In the genomic region with DNA sequence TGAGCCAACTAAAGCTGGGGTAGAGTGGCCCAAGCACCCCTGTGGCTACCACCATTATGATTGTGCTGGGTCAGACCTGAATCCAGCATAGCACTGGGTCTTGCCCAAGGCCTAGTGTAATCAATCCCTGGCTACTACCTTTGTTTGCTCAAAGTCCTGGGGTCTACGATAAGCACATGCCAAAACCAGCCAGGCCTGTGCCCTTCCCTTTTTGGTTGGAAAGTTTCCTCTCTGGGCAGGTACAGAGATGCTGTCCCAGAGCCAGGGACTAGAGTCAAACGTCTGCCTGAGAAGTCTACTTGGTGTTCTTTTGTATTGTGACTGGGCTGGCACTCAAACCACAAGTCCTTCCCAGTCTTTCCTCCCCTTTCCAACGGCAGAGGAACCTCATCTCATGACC, we compare ENCODE assay signal across 33 cellular contexts.
"Had no signal": no experiment of that assay in that cellular context is flagged by ENCODE, and none has a peak within 500 bp of the region (broad histone marks: within the 10 kb centered on the region; RNA-seq: fewer than 3 reads in every experiment).

No MANE protein-coding gene starts in this region.

- H3K4me1 ChIP-seq: adrenal gland, ascending aorta, body of pancreas, breast epithelium had no signal

- ATAC-seq: activated naive CD4-positive, alpha-beta T cell treated with anti-CD3 and anti-CD28 coated beads, Interleukin-2, amount 50 U/mL, for 72 hours; activated naive CD8-positive, alpha-beta T cell treated with anti-CD3 and anti-CD28 coated beads, Interleukin-2, amount 50 U/mL, for 24 hours; activated T-cell treated with anti-CD3 and anti-CD28 coated beads, Interleukin-2, amount 50 U/mL, for 4 hours; activated T-cell treated with anti-CD3 and anti-CD28 coated beads, Interleukin-2, amount 50 U/mL, for 72 hours; activated T-helper 17 cell treated with anti-CD3 and anti-CD28 coated beads, Interleukin-2, amount 50 U/mL, for 72 hours; body of pancreas had no signal

- H3K27me3 ChIP-seq: adrenal gland, ascending aorta, body of pancreas, brain microvascular endothelial cell, breast epithelium, cardiac muscle cell had no signal

- H3K9me3 ChIP-seq: adrenal gland, ascending aorta, body of pancreas had no signal

- DNase-seq: activated effector memory CD4-positive, alpha-beta T cell treated with anti-CD3 and anti-CD28 coated beads, Interleukin-2, amount 50 U/mL, for 16 hours; activated effector memory CD4-positive, alpha-beta T cell treated with Interleukin-2 at 50 U/mL for 16 hours; activated gamma-delta T cell; activated gamma-delta T cell treated with Interleukin-2 at 50 U/mL for 16 hours; activated naive CD4-positive, alpha-beta T cell; activated naive CD4-positive, alpha-beta T cell treated with anti-CD3 and anti-CD28 coated beads for 36 hours; activated naive CD4-positive, alpha-beta T cell treated with anti-CD3 and anti-CD28 coated beads, Interleukin-2, amount 10 ng/mL, durations not matched to agents 7 days and 5 days; activated naive CD4-positive, alpha-beta T cell treated with anti-CD3 and anti-CD28 coated beads, Interleukin-2, amount 50 U/mL, for 16 hours; activated naive CD4-positive, alpha-beta T cell treated with Interleukin-2 at 50 U/mL for 16 hours; activated naive CD8-positive, alpha-beta T cell treated with anti-CD3 and anti-CD28 coated beads for 36 hours; activated naive CD8-positive, alpha-beta T cell treated with anti-CD3 and anti-CD28 coated beads, Interleukin-2, amount 10 ng/mL, durations not matched to agents 7 days and 5 days; activated naive CD8-positive, alpha-beta T cell treated with anti-CD3 and anti-CD28 coated beads, Interleukin-2, amount 50 U/mL, for 24 hours; activated T-cell treated with anti-CD3 and anti-CD28 coated beads, Interleukin-2, amount 50 U/mL, for 1 hour; activated T-cell treated with anti-CD3 and anti-CD28 coated beads, Interleukin-2, amount 50 U/mL, for 24 hours; activated T-cell treated with anti-CD3 and anti-CD28 coated beads, Interleukin-2, amount 50 U/mL, for 4 hours; activated T-cell treated with anti-CD3 and anti-CD28 coated beads, Interleukin-2, amount 50 U/mL, for 48 hours; activated T-cell treated with anti-CD3 and anti-CD28 coated beads, Interleukin-2, amount 50 U/mL, for 72 hours; adrenal gland; amniotic stem cell; amygdala; anterior cingulate cortex; aorta; body of pancreas; brain microvascular endothelial cell; caudate nucleus; central memory CD4-positive, alpha-beta T cell; cerebellar nuclear complex had no signal

- FAIRE-seq: bronchial epithelial cell had no signal

- H3K27ac ChIP-seq: adrenal gland, ascending aorta, body of pancreas, brain microvascular endothelial cell, breast epithelium, cardiac muscle cell had no signal

- H3K36me3 ChIP-seq: adrenal gland, ascending aorta, brain microvascular endothelial cell, breast epithelium, cardiac muscle cell had no signal

- H3K4me3 ChIP-seq: adrenal gland, ascending aorta, body of pancreas, breast epithelium, cardiac muscle cell had no signal
